18 cellular contexts compared by ENCODE assay signal in genomic region chr14:104388631-104389325, GRCh38.
DNase-seq lines count a peak whose midpoint lies in the region; ATAC-seq and TF ChIP-seq lines count a peak whose summit lies in the region.
"Had no signal": no experiment of that assay in that cellular context is flagged by ENCODE, and none has a peak within 500 bp of the region (broad histone marks: within the 10 kb centered on the region; RNA-seq: fewer than 3 reads in every experiment).

No MANE protein-coding gene starts in this region.

- CTCF ChIA-PET in activated naive CD4-positive, alpha-beta T cell treated with anti-CD3 and anti-CD28 coated beads for 36 hours (lab: Charles Lee): no interaction called here

- no peak overlapping the region for H3K27ac ChIP-seq in RWPE2 (ENCODE audit: poor library complexity, severe bottlenecking)
- H3K27ac ChIP-seq in suprapubic skin: no peak overlapping the region
- H3K27ac ChIP-seq: parathyroid adenoma had no signal

- H3K36me3 ChIP-seq in RWPE2 (ENCODE audit: low read depth) (no peaks in the 10 kb centered on the region), suprapubic skin (no peaks in the 10 kb centered on the region)

- peak; percentile 1 for DNase-seq in activated naive CD4-positive, alpha-beta T cell treated with Interleukin-2 at 50 U/mL for 16 hours
- DNase-seq in activated naive CD4-positive, alpha-beta T cell treated with anti-CD3 and anti-CD28 coated beads for 36 hours: no peak
- DNase-seq in RWPE2 (ENCODE audit: low spot score): peak; percentile 70
- DNase-seq in left lobe of liver (ENCODE audit: low spot score): peak; percentile 32
- DNase-seq in suprapubic skin (ENCODE audit: low spot score in 2 of 2): peak; percentile 46 to 75
- DNase-seq in amniotic stem cell (lab: John Stamatoyannopoulos, UW): no peak
- DNase-seq: activated T-cell treated with anti-CD3 and anti-CD28 coated beads for 4 hours; Caco-2; cerebellar nuclear complex; NCI-H1436; NCI-H2227 treated with DMSO at 0.1 percent for 48 hours; NK-92 treated with Interleukin-12 subunit alpha and Interleukin-12 subunit beta, amount 100 ng/mL, for 24 hours; Right ventricle myocardium superior; stimulated activated naive CD4-positive, alpha-beta T cell treated with Interleukin-2 at 50 U/mL for 16 hours had no signal

- no peak overlapping the region for H3K4me3 Mint-ChIP-seq in activated naive CD4-positive, alpha-beta T cell treated with anti-CD3 and anti-CD28 coated beads for 36 hours
- H3K4me3 Mint-ChIP-seq: GM23338 had no signal

- H3K9me3 Mint-ChIP-seq in activated naive CD4-positive, alpha-beta T cell treated with anti-CD3 and anti-CD28 coated beads for 36 hours: no peaks in the 10 kb centered on the region
- H3K9me3 Mint-ChIP-seq: GM23338 had no signal

- no peaks in the 10 kb centered on the region for H3K36me3 Mint-ChIP-seq in activated naive CD4-positive, alpha-beta T cell treated with anti-CD3 and anti-CD28 coated beads for 36 hours (ENCODE audit: low read depth)

- TF ChIP-seq POLR2A in suprapubic skin (IDR thresholded peaks at IDR 0.05): no peak

- peaks cover 44% of the 10 kb centered on the region for H3K4me1 Mint-ChIP-seq in activated naive CD4-positive, alpha-beta T cell treated with anti-CD3 and anti-CD28 coated beads for 36 hours (ENCODE audit: low read depth)

- no peaks in the 10 kb centered on the region for H3K9me3 ChIP-seq in RWPE2 (ENCODE audit: severe bottlenecking)
- no peaks in the 10 kb centered on the region for H3K9me3 ChIP-seq in suprapubic skin
- H3K9me3 ChIP-seq: Caco-2 had no signal

- H3K27ac Mint-ChIP-seq in activated naive CD4-positive, alpha-beta T cell treated with anti-CD3 and anti-CD28 coated beads for 36 hours: no peak overlapping the region
- H3K27ac Mint-ChIP-seq: GM23338 had no signal

- H3K4me3 ChIP-seq in RWPE2 (ENCODE audit: severe bottlenecking) (no peak overlapping the region), suprapubic skin (no peak overlapping the region)
- H3K4me3 ChIP-seq: GM23338 had no signal

- no peak for TF ChIP-seq EP300 in suprapubic skin (IDR thresholded peaks at IDR 0.05)

- H3K4me1 ChIP-seq in RWPE2 (ENCODE audit: insufficient read depth, poor library complexity, severe bottlenecking): no peaks in the 10 kb centered on the region
- H3K4me1 ChIP-seq in suprapubic skin: peaks cover 4% of the 10 kb centered on the region
- H3K4me1 ChIP-seq: Caco-2, parathyroid adenoma had no signal

- intact Hi-C loops in activated naive CD4-positive, alpha-beta T cell treated with anti-CD3 and anti-CD28 coated beads for 36 hours (cut with micrococcal nuclease): no loop called here

- peaks cover 60% of the 10 kb centered on the region for H3K27me3 ChIP-seq in RWPE2 (ENCODE audit: insufficient read depth, poor library complexity, severe bottlenecking)
- H3K27me3 ChIP-seq in suprapubic skin: peaks cover 12% of the 10 kb centered on the region

- no peaks in the 10 kb centered on the region for H3K27me3 Mint-ChIP-seq in activated naive CD4-positive, alpha-beta T cell treated with anti-CD3 and anti-CD28 coated beads for 36 hours (ENCODE audit: low read depth)

- TF ChIP-seq CTCF in RWPE2 (IDR thresholded peaks at IDR 0.05; ENCODE audit: poor library complexity, severe bottlenecking) (no peak), suprapubic skin (IDR thresholded peaks at IDR 0.05) (no peak)

- ATAC-seq in RWPE2 (ENCODE audit: low read depth) (no peak), left lobe of liver (no peak), HG02588 (IDR thresholded peaks at IDR 0.05; ENCODE audit: unreplicated experiment) (no peak), HG02642 (IDR thresholded peaks at IDR 0.05; ENCODE audit: poor library complexity, unreplicated experiment) (no peak)
- ATAC-seq: GM23338 had no signal

- WGBS in suprapubic skin: 86% methylated on average over 14 of the region's 24 CpGs

Comparison
In these comparisons a context has a peak if more than half of its experiments do, and no peak if none do; other contexts are left out.
1. DNase-seq: peak in activated naive CD4-positive, alpha-beta T cell treated with Interleukin-2 at 50 U/mL for 16 hours (single experiment), RWPE2 (single experiment), left lobe of liver (single experiment) and suprapubic skin (2 of 2); none in activated naive CD4-positive, alpha-beta T cell treated with anti-CD3 and anti-CD28 coated beads for 36 hours (single experiment) and amniotic stem cell (single experiment).